In the genomic region with DNA sequence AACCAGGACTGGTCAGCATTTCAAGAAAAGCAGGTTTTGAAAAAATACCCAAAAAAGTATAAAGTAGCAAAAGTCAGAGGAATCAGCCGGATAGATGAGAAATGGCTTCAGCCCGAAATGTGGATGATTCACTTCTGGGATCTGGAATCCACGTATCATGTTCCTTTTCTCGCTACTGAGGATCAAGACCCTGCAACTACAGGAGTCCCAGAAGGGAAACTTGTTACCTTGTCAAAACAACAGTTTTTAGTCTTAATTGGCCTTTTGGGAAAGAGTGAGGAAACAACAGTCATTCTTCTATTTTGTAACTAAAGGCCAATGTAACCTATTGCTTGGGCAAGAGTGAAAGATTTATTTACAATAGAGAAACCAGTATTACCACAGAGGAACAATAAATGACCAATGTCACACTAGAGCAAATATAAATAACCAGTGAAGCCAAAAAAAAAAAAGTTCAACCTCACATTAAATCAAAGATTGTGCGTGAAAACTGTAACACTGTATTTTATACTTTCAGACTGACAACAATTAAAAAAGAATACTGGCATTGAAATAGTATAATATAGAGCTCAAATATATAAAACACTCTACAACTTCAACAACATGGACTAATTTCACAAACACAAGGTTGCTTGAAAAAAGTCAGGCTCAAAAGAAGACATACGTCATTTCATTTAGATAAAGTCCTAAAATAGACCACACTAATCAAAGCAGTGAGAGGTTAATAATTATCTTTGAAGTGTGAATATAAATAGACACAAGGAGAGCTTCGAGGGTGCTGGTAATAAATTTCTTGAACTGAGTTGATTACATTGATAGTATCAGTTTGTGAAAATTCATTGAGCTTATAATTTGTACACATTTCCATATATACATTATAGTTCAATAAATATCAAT, we compare ENCODE assay signal across 19 cellular contexts.
DNase-seq lines count a peak whose midpoint lies in the region; ATAC-seq and TF ChIP-seq lines count a peak whose summit lies in the region.
"Had no signal": no experiment of that assay in that cellular context is flagged by ENCODE, and none has a peak within 500 bp of the region (broad histone marks: within the 10 kb centered on the region; RNA-seq: fewer than 3 reads in every experiment).

No MANE protein-coding gene starts in this region.

- H3K4me3 ChIP-seq in adipocyte (ENCODE audit: low read length) (peak overlapping the region; percentile 51), skeletal muscle cell (ENCODE audit: low read depth, low read length) (no peak overlapping the region)
- H3K4me3 ChIP-seq: GM12878 had no signal

- H3K36me3 ChIP-seq in adipocyte (ENCODE audit: control insufficient read depth, insufficient read depth, low read length, severe bottlenecking), result no peaks in the 10 kb centered on the region

- peaks cover 28% of the 10 kb centered on the region for H3K4me1 ChIP-seq in adipocyte (ENCODE audit: control insufficient read depth, insufficient read depth, low read length)

- H3K27me3 Mint-ChIP-seq in natural killer cell (ENCODE audit: low read depth in 2 of 2), result no peaks in the 10 kb centered on the region

- H3K4me3 Mint-ChIP-seq in natural killer cell, result no peak overlapping the region
- H3K4me3 Mint-ChIP-seq: CD14-positive monocyte had no signal

- DNase-seq in ELF-1 (ENCODE audit: low read depth, low spot score) (peak; percentile 7), adipocyte (ENCODE audit: low read depth) (peak; percentile 3), left kidney (ENCODE audit: low read depth, low spot score) (peak; percentile 11), skeletal muscle cell (ENCODE audit: low read depth) (peak; percentile 82), DMS153 (lab: John Stamatoyannopoulos, UW) (no peak), natural killer cell (no peak)
- no peak for DNase-seq in activated CD4-positive, alpha-beta T cell treated with anti-CD3 and anti-CD28 coated beads for 48 hours
- DNase-seq: ACHN, AML-193, KBM-7, NCI-H1048, NCI-H1436 treated with DMSO at 0.1 percent for 48 hours, NCI-H2029 treated with DMSO at 0.1 percent for 48 hours, NCI-H2171 treated with DMSO at 0.1 percent for 48 hours, NCI-H510A treated with DMSO at 0.1 percent for 48 hours, SHP77, SK-N-SH had no signal

- H3K36me3 Mint-ChIP-seq in natural killer cell, result no peaks in the 10 kb centered on the region
- H3K36me3 Mint-ChIP-seq: CD14-positive monocyte had no signal

- peaks cover 0 to 3% of the 10 kb centered on the region in 2 donors for H3K9me3 Mint-ChIP-seq in natural killer cell

- no peaks in the 10 kb centered on the region for H3K4me1 Mint-ChIP-seq in natural killer cell
- H3K4me1 Mint-ChIP-seq: CD14-positive monocyte had no signal

- H3K9me3 ChIP-seq in adipocyte (ENCODE audit: control insufficient read depth, low read length), result no peaks in the 10 kb centered on the region
- H3K9me3 ChIP-seq: SK-N-SH had no signal

- ATAC-seq in natural killer cell, result no peak
- ATAC-seq: GM12878 had no signal

- H3K27ac Mint-ChIP-seq in natural killer cell, result no peak overlapping the region
- H3K27ac Mint-ChIP-seq: CD14-positive monocyte had no signal

- intact Hi-C loops in natural killer cell (cut with micrococcal nuclease), result no loop called here

- no peaks in the 10 kb centered on the region for H3K27me3 ChIP-seq in adipocyte (replicated peaks; ENCODE audit: control insufficient read depth, insufficient read depth, low read length)

- no peak overlapping the region for H3K9ac ChIP-seq in adipocyte (ENCODE audit: low read length)
- H3K9ac ChIP-seq: SK-N-SH had no signal

- no peak for TF ChIP-seq CTCF in natural killer cell (IDR thresholded peaks at IDR 0.05)

Comparison
In these comparisons a context has a peak if more than half of its experiments do, and no peak if none do; other contexts are left out.
1. DNase-seq: peak in ELF-1 (single experiment), adipocyte (single experiment), left kidney (single experiment) and skeletal muscle cell (single experiment); none in activated CD4-positive, alpha-beta T cell treated with anti-CD3 and anti-CD28 coated beads for 48 hours (single experiment), DMS153 (single experiment) and natural killer cell (single experiment).